In the genomic region with DNA sequence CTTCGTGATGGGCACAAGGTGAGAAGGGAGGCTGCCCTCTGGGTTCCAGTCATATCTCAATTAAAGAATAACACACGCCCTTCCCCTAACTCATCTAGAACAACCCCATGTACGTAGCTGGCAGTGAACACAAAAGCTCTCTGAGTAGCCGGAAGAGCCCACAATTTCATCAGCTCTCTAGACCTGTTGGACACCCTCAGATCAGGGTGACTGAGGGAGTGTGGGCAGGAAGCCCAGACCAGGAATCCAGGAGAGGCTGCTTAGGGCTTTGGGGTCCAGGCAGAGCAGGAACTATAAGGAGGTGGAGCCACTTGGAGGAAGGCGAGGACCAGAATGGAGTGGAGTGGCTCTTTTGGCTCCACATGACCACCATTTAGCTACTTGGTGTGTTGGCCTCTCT, we compare ENCODE assay signal across 35 cellular contexts.
A peak's percentile ranks its signal among the peaks of the same experiment; 100 is the strongest.
DNase-seq lines count a peak whose midpoint lies in the region; ATAC-seq and TF ChIP-seq lines count a peak whose summit lies in the region.
"Had no signal": no experiment of that assay in that cellular context is flagged by ENCODE, and none has a peak within 500 bp of the region (broad histone marks: within the 10 kb centered on the region; RNA-seq: fewer than 3 reads in every experiment).

No MANE protein-coding gene starts in this region.

- H3K4me3 ChIP-seq in IMR-90 (ENCODE audit: insufficient read depth, low read depth, low read length) (no peak overlapping the region), left lung (no peak overlapping the region)
- H3K4me3 ChIP-seq: coronary artery, left ventricle myocardium inferior, PC-9, psoas muscle, sigmoid colon, stomach, thyroid gland had no signal

- H3K9ac ChIP-seq in IMR-90 (ENCODE audit: low read depth, low read length) = no peak overlapping the region

- no peaks in the 10 kb centered on the region for H4K20me1 ChIP-seq in IMR-90 (ENCODE audit: insufficient read depth, low read length)

- no peak overlapping the region for H2BK5ac ChIP-seq in IMR-90 (ENCODE audit: low read depth, low read length, poor library complexity, severe bottlenecking)

- peaks cover 3% of the 10 kb centered on the region; the same call in 1 of the 2 replicates for H3K9me1 ChIP-seq in IMR-90 (ENCODE audit: insufficient read depth, low read length)

- intact Hi-C loops in CD14-positive monocyte (cut with micrococcal nuclease) = no loop called here
- intact Hi-C loops in IMR-90 (cut with micrococcal nuclease) = no loop called here
- intact Hi-C loops in left lung (cut with DNase I) = no loop called here

- H3K14ac ChIP-seq in IMR-90 (replicated peaks; ENCODE audit: low read depth, low read length) = no peak overlapping the region

- POLR2A ChIA-PET in IMR-90 (lab: Charles Lee; ENCODE audit: unreplicated experiment) = no interaction called here

- H2AK9ac ChIP-seq in IMR-90 (replicated peaks; ENCODE audit: low read depth, low read length, poor library complexity) = no peak overlapping the region

- TF ChIP-seq RAD21 in IMR-90 (IDR thresholded peaks at IDR 0.05; ENCODE audit: low read length) = no peak

- no peak overlapping the region for H4K5ac ChIP-seq in IMR-90 (ENCODE audit: low read depth, low read length)

- H3K56ac ChIP-seq in IMR-90 (ENCODE audit: extremely low read depth, insufficient read depth, low read length) = no peak overlapping the region

- TF ChIP-seq POLR2A in IMR-90 (IDR thresholded peaks at IDR 0.05; ENCODE audit: low read depth, low read length) = no peak

- no peak overlapping the region for H2BK120ac ChIP-seq in IMR-90 (ENCODE audit: low read depth, low read length)

- no peak overlapping the region for H4K91ac ChIP-seq in IMR-90 (ENCODE audit: insufficient read depth, low read depth, low read length)

- no peak overlapping the region for H3K4me3 Mint-ChIP-seq in CD14-positive monocyte
- no peak overlapping the region for H3K4me3 Mint-ChIP-seq in T-helper 2 cell treated with Interferon-gamma antibody and Interleukin-4, amounts not matched to agents 5 μg/mL and 100 μg/mL, for 36 hours
- H3K4me3 Mint-ChIP-seq: activated CD8-positive, alpha-beta T cell treated with anti-CD3 and anti-CD28 coated beads for 36 hours; activated T-helper 1 cell treated with anti-CD3 and anti-CD28 coated beads, Interleukin-12 subunit alpha, Interleukin-12 subunit beta, Interleukin-2, Interleukin-4 antibody, amounts not matched to agents 30 ng/mL and 10 ng/mL and 1 ng/mL, durations not matched to agents 14 hours and 24 hours and 36 hours; CD4-positive, alpha-beta memory T cell; T-helper 1 cell treated with Interleukin-12 subunit alpha and Interleukin-12 subunit beta and Interleukin-4 antibody, amounts not matched to agents 30 μg/mL and 1 μg/mL, for 36 hours had no signal

- H3K23ac ChIP-seq in IMR-90 (ENCODE audit: low read depth, low read length) = no peak overlapping the region

- H3K18ac ChIP-seq in IMR-90 (ENCODE audit: low read depth, low read length) = no peak overlapping the region

- no peak overlapping the region for H2BK20ac ChIP-seq in IMR-90 (ENCODE audit: low read depth, low read length)

- H2AK5ac ChIP-seq in IMR-90 (ENCODE audit: low read depth, low read length) = 0 out of 2 replicates have a peak overlapping the region, but pooled peaks have one; percentile 11

- CTCF ChIA-PET in IMR-90 (lab: Yijun Ruan, JAX) = no interaction called here

- H3K4me1 ChIP-seq in IMR-90 (ENCODE audit: control insufficient read depth, insufficient read depth, low read length) = peaks cover 4% of the 10 kb centered on the region
- H3K4me1 ChIP-seq in left lung = no peaks in the 10 kb centered on the region
- H3K4me1 ChIP-seq: sigmoid colon had no signal

- H4K8ac ChIP-seq in IMR-90 (ENCODE audit: low read depth in 2 of 2, low read length in 2 of 2) = no peak overlapping the region

- TF ChIP-seq CTCF in CD14-positive monocyte (IDR thresholded peaks at IDR 0.05) = no peak
- TF ChIP-seq CTCF in IMR-90 (conservative IDR thresholded peaks at IDR 0.05; ENCODE audit: low read depth, low read length) = no peak
- no peak for TF ChIP-seq CTCF in left lung (IDR thresholded peaks at IDR 0.05)

- DNase-seq in CD14-positive monocyte (ENCODE audit: low spot score) = no peak
- no peak for DNase-seq in IMR-90
- no peak for DNase-seq in left lung
- DNase-seq in AG08395 (ENCODE audit: low spot score) = no peak
- no peak for DNase-seq in T-helper 9 cell
- DNase-seq in T-helper 2 cell treated with Interferon-gamma antibody and Interleukin-4, amounts not matched to agents 5 μg/mL and 100 μg/mL, for 36 hours (ENCODE audit: low spot score) = no peak
- DNase-seq: activated CD4-positive, alpha-beta T cell treated with anti-CD3 and anti-CD28 coated beads for 1 hour; activated CD8-positive, alpha-beta memory T cell treated with anti-CD3 and anti-CD28 coated beads, Interleukin-2, amount 50 U/mL, for 48 hours; activated CD8-positive, alpha-beta T cell treated with anti-CD3 and anti-CD28 coated beads for 36 hours; activated naive CD4-positive, alpha-beta T cell treated with Interleukin-2 at 50 U/mL for 16 hours; AML-193; caudate nucleus; CD4-positive, alpha-beta memory T cell; effector memory CD4-positive, alpha-beta T cell; EL; erythroblast; KG1; left ventricle myocardium inferior; NCI-H1436; NCI-H2081 treated with DMSO at 0.1 percent for 48 hours; NCI-H226; occipital lobe; PC-9; psoas muscle; sigmoid colon; stimulated activated CD4-positive, alpha-beta T cell treated with anti-CD3 and anti-CD28 coated beads, Interleukin-12 subunit alpha, Interleukin-12 subunit beta, amount 100 ng/mL, for 4 hours; stimulated activated CD4-positive, alpha-beta T cell treated with anti-CD3 and anti-CD28 coated beads, Interleukin-2, amount 100 ng/mL, for 48 hours; stomach; thyroid gland had no signal

- H3K9me3 ChIP-seq in IMR-90 (ENCODE audit: control insufficient read depth, insufficient read depth, low read length) (no peaks in the 10 kb centered on the region), left lung (no peaks in the 10 kb centered on the region)
- H3K9me3 ChIP-seq: left ventricle myocardium inferior, psoas muscle, sigmoid colon, stomach, thyroid gland had no signal

- H3K27me3 ChIP-seq in IMR-90 (ENCODE audit: control insufficient read depth, insufficient read depth, low read length) (no peaks in the 10 kb centered on the region), left lung (no peaks in the 10 kb centered on the region)
- H3K27me3 ChIP-seq: sigmoid colon, stomach, thyroid gland had no signal

- H3K36me3 Mint-ChIP-seq in CD14-positive monocyte = peaks cover 68 to 74% of the 10 kb centered on the region in 2 donors
- peaks cover 3% of the 10 kb centered on the region for H3K36me3 Mint-ChIP-seq in T-helper 2 cell treated with Interferon-gamma antibody and Interleukin-4, amounts not matched to agents 5 μg/mL and 100 μg/mL, for 36 hours (ENCODE audit: low read depth)

- peak; percentile 7 for ATAC-seq in GM21423 (IDR thresholded peaks at IDR 0.05; ENCODE audit: unreplicated experiment)
- ATAC-seq in IMR-90 (ENCODE audit: low read depth) = no peak
- ATAC-seq in left lung = peak; percentile 24
- ATAC-seq in HG03196 (IDR thresholded peaks at IDR 0.05; ENCODE audit: unreplicated experiment) = no peak
- ATAC-seq: activated CD8-positive, alpha-beta T cell treated with anti-CD3 and anti-CD28 coated beads for 36 hours; psoas muscle; SK-N-SH treated with all-trans-retinoic acid at 6 μM for 48 hours had no signal

- no peak overlapping the region for H3K4ac ChIP-seq in IMR-90 (ENCODE audit: low read depth, low read length)

- peak overlapping the region in 6 of 7 donors; percentile 25 to 87 (median 72) for H3K27ac Mint-ChIP-seq in CD14-positive monocyte
- H3K27ac Mint-ChIP-seq in T-helper 2 cell treated with Interferon-gamma antibody and Interleukin-4, amounts not matched to agents 5 μg/mL and 100 μg/mL, for 36 hours = no peak overlapping the region
- H3K27ac Mint-ChIP-seq: activated CD8-positive, alpha-beta T cell treated with anti-CD3 and anti-CD28 coated beads for 36 hours; activated T-helper 1 cell treated with anti-CD3 and anti-CD28 coated beads, Interleukin-12 subunit alpha, Interleukin-12 subunit beta, Interleukin-2, Interleukin-4 antibody, amounts not matched to agents 30 ng/mL and 10 ng/mL and 1 ng/mL, durations not matched to agents 14 hours and 24 hours and 36 hours; CD4-positive, alpha-beta memory T cell; T-helper 1 cell treated with Interleukin-12 subunit alpha and Interleukin-12 subunit beta and Interleukin-4 antibody, amounts not matched to agents 30 μg/mL and 1 μg/mL, for 36 hours had no signal

- dilution Hi-C loops in IMR-90 (cut with HindIII; ENCODE audit: low sequenced_read_pairs, unreplicated experiment) = no loop called here

- peaks cover 39% of the 10 kb centered on the region for H3K4me1 Mint-ChIP-seq in CD14-positive monocyte
- H3K4me1 Mint-ChIP-seq in T-helper 2 cell treated with Interferon-gamma antibody and Interleukin-4, amounts not matched to agents 5 μg/mL and 100 μg/mL, for 36 hours (ENCODE audit: low read depth) = no peaks in the 10 kb centered on the region

- no TSS peak for BruUV-seq in IMR-90 (replicated peaks; lab: Mats Ljungman, UMichigan)

- no peak overlapping the region for H2AFZ ChIP-seq in IMR-90 (replicated peaks; ENCODE audit: low read length, poor library complexity)
- H2AFZ ChIP-seq: PC-9 had no signal

- no peak overlapping the region for H2BK15ac ChIP-seq in IMR-90 (ENCODE audit: low read depth, low read length)

- peaks cover 0 to 3% (median 0%) of the 10 kb centered on the region in 7 donors for H3K9me3 Mint-ChIP-seq in CD14-positive monocyte
- no peaks in the 10 kb centered on the region for H3K9me3 Mint-ChIP-seq in T-helper 2 cell treated with Interferon-gamma antibody and Interleukin-4, amounts not matched to agents 5 μg/mL and 100 μg/mL, for 36 hours
- H3K9me3 Mint-ChIP-seq: activated CD8-positive, alpha-beta T cell treated with anti-CD3 and anti-CD28 coated beads for 36 hours; activated T-helper 1 cell treated with anti-CD3 and anti-CD28 coated beads, Interleukin-12 subunit alpha, Interleukin-12 subunit beta, Interleukin-2, Interleukin-4 antibody, amounts not matched to agents 30 ng/mL and 10 ng/mL and 1 ng/mL, durations not matched to agents 14 hours and 24 hours and 36 hours; CD4-positive, alpha-beta memory T cell; T-helper 1 cell treated with Interleukin-12 subunit alpha and Interleukin-12 subunit beta and Interleukin-4 antibody, amounts not matched to agents 30 μg/mL and 1 μg/mL, for 36 hours had no signal

- H3K79me1 ChIP-seq in IMR-90 (ENCODE audit: low read depth in 1 of 2, low read length in 2 of 2) = no peaks in the 10 kb centered on the region

- H3K36me3 ChIP-seq in IMR-90 (ENCODE audit: control insufficient read depth, insufficient read depth, low read length) (no peaks in the 10 kb centered on the region), left lung (no peaks in the 10 kb centered on the region)
- H3K36me3 ChIP-seq: left ventricle myocardium inferior, sigmoid colon, stomach, thyroid gland had no signal

- no peak overlapping the region for H3K27ac ChIP-seq in IMR-90 (ENCODE audit: insufficient read depth, low read length)
- no peak overlapping the region for H3K27ac ChIP-seq in left lung
- H3K27ac ChIP-seq: coronary artery, left ventricle myocardium inferior, PC-9, psoas muscle, sigmoid colon, stomach, thyroid gland had no signal

- peaks cover 0 to 2% (median 0%) of the 10 kb centered on the region in 3 donors for H3K27me3 Mint-ChIP-seq in CD14-positive monocyte (ENCODE audit: low read depth in 3 of 3)
- no peaks in the 10 kb centered on the region for H3K27me3 Mint-ChIP-seq in T-helper 2 cell treated with Interferon-gamma antibody and Interleukin-4, amounts not matched to agents 5 μg/mL and 100 μg/mL, for 36 hours (ENCODE audit: low read depth)
- H3K27me3 Mint-ChIP-seq: activated CD8-positive, alpha-beta T cell treated with anti-CD3 and anti-CD28 coated beads for 36 hours; CD4-positive, alpha-beta memory T cell had no signal

- in situ Hi-C loops in IMR-90 (cut with MboI; ENCODE audit: low sequenced_read_pairs) = no loop called here

- no CpG with 5 or more reads among the region's 5 CpGs for WGBS in IMR-90 (ENCODE audit: extremely low coverage in 2 of 2, insufficient read length in 1 of 2), 2 experiments

- H3K4me2 ChIP-seq in IMR-90 (ENCODE audit: low read depth, low read length) = no peak overlapping the region
- H3K4me2 ChIP-seq: PC-9 had no signal

Comparison
In these comparisons a context has a peak if more than half of its experiments do, and no peak if none do; other contexts are left out.
1. ATAC-seq: peak in GM21423 (single experiment) and left lung (single experiment); none in IMR-90 (single experiment) and HG03196 (single experiment).